ENCODE assay signal across 32 cellular contexts in genomic region chr17:44832821-44833220, GRCh38. TPM values are rescaled to one million over a fixed set of nuclear protein-coding genes. Genes with fewer than 3 reads are reported as not detected.
DNase-seq lines count a peak whose midpoint lies in the region; ATAC-seq and TF ChIP-seq lines count a peak whose summit lies in the region.
"Had no signal": no experiment of that assay in that cellular context is flagged by ENCODE, and none has a peak within 500 bp of the region (broad histone marks: within the 10 kb centered on the region; RNA-seq: fewer than 3 reads in every experiment).

No MANE protein-coding gene starts in this region.

- no peak overlapping the region for H3K4me3 Mint-ChIP-seq in WTC11
- H3K4me3 Mint-ChIP-seq: activated CD8-positive, alpha-beta memory T cell treated with anti-CD3 and anti-CD28 coated beads, Interleukin-2, amount 10 ng/mL, durations not matched to agents 7 days and 5 days; activated naive CD8-positive, alpha-beta T cell treated with anti-CD3 and anti-CD28 coated beads, Interleukin-2, amount 50 U/mL, for 24 hours; activated T-cell treated with anti-CD3 and anti-CD28 coated beads, Interleukin-2, amount 50 U/mL, for 72 hours; central memory CD8-positive, alpha-beta T cell; immature natural killer cell; T-helper 17 cell had no signal

- H3K4me1 Mint-ChIP-seq in WTC11: peaks cover 35% of the 10 kb centered on the region

- POLR2A ChIA-PET in WTC11 (lab: Charles Lee): no interaction called here

- H3K9me3 Mint-ChIP-seq in WTC11: no peaks in the 10 kb centered on the region
- H3K9me3 Mint-ChIP-seq: activated naive CD8-positive, alpha-beta T cell treated with anti-CD3 and anti-CD28 coated beads, Interleukin-2, amount 50 U/mL, for 24 hours; activated T-cell treated with anti-CD3 and anti-CD28 coated beads, Interleukin-2, amount 50 U/mL, for 72 hours; CD8-positive, alpha-beta memory T cell; central memory CD8-positive, alpha-beta T cell; immature natural killer cell had no signal

- peak; percentile 20 for TF ChIP-seq CTCF in AG09309 (IDR thresholded peaks at IDR 0.05; ENCODE audit: control insufficient read depth, insufficient read depth, low read depth, low read length, missing control alignments)
- no peak for TF ChIP-seq CTCF in WTC11 (IDR thresholded peaks at IDR 0.05)

- H3K36me3 Mint-ChIP-seq in WTC11: no peaks in the 10 kb centered on the region
- H3K36me3 Mint-ChIP-seq: immature natural killer cell had no signal

- CTCF ChIA-PET in WTC11 (lab: Charles Lee): interaction anchor here (1.4 to 3.2 kb wide), 3 partner anchors 12 to 57 kb away, joined by 9 to 25 read pairs (median 23); no protein-coding TSS in a partner anchor

- ATAC-seq in WTC11: no peak
- no peak for ATAC-seq in left colon
- ATAC-seq: activated CD4-positive, CD25-positive, alpha-beta regulatory T cell treated with anti-CD3 and anti-CD28 coated beads, Interleukin-2, amount 50 U/mL, for 24 hours; activated CD8-positive, alpha-beta memory T cell treated with anti-CD3 and anti-CD28 coated beads, Interleukin-2, amount 10 ng/mL, durations not matched to agents 7 days and 5 days; activated naive CD8-positive, alpha-beta T cell treated with anti-CD3 and anti-CD28 coated beads, Interleukin-2, amount 50 U/mL, for 24 hours; activated T-cell treated with anti-CD3 and anti-CD28 coated beads, Interleukin-2, amount 50 U/mL, for 72 hours; GM12878; left lobe of liver; PC-3; stimulated activated naive CD8-positive, alpha-beta T cell treated with anti-CD3 and anti-CD28 coated beads, Interleukin-15, Interleukin-2, amounts not matched to agents 100 U/mL and 50 U/mL, for 24 hours; T-helper 17 cell had no signal

- H3K4me3 ChIP-seq in AG09309 (ENCODE audit: control insufficient read depth, low read depth, low read length): no peak overlapping the region
- H3K4me3 ChIP-seq: dorsolateral prefrontal cortex, esophagus squamous epithelium, GM12878, hepatocyte, SK-N-MC had no signal

- intact Hi-C loops in posterior vena cava (cut with DNase I): no loop called here
- intact Hi-C loops in left colon (cut with DNase I, micrococcal nuclease): no loop called here

- DNase-seq in AG09309 (ENCODE audit: low read depth) (no peak), WTC11 (ENCODE audit: low spot score) (no peak), islet precursor cell (peak; percentile 76), posterior vena cava (ENCODE audit: low spot score) (peak; percentile 5), cerebellar nuclear complex (lab: John Stamatoyannopoulos, UW) (no peak), CD1c-positive myeloid dendritic cell (ENCODE audit: extremely low spot score) (no peak), left colon (no peak)
- no peak for DNase-seq in stimulated activated CD4-positive, alpha-beta T cell treated with anti-CD3 and anti-CD28 coated beads, Interleukin-4, amount 100 ng/mL, for 1 hour
- DNase-seq: activated CD4-positive, alpha-beta T cell treated with anti-CD3 and anti-CD28 coated beads, Interleukin-2, amount 50 U/mL, for 4 hours; activated CD8-positive, alpha-beta memory T cell treated with anti-CD3 and anti-CD28 coated beads, Interleukin-2, amount 10 ng/mL, durations not matched to agents 7 days and 5 days; activated naive CD8-positive, alpha-beta T cell treated with anti-CD3 and anti-CD28 coated beads, Interleukin-2, amount 50 U/mL, for 24 hours; activated T-cell treated with anti-CD3 and anti-CD28 coated beads, Interleukin-2, amount 50 U/mL, for 72 hours; CD8-positive, alpha-beta memory T cell; DMS 273 treated with DMSO at 0.1 percent for 48 hours; dorsolateral prefrontal cortex; esophagus squamous epithelium; immature natural killer cell; NCI-H1436 treated with DMSO at 0.1 percent for 48 hours; NCI-H226; NCI-H526 treated with DMSO at 0.1 percent for 48 hours; NK-92 treated with Interleukin-12 subunit alpha and Interleukin-12 subunit beta, amount 100 ng/mL, for 24 hours; PC-3; stimulated activated naive CD8-positive, alpha-beta T cell treated with anti-CD3 and anti-CD28 coated beads, Interleukin-15, Interleukin-2, amounts not matched to agents 100 U/mL and 50 U/mL, for 24 hours; T-helper 17 cell had no signal

- peaks cover 6% of the 10 kb centered on the region for H3K27me3 Mint-ChIP-seq in WTC11 (ENCODE audit: low read depth)

- H3K27ac Mint-ChIP-seq in WTC11: peak overlapping the region; percentile 51; the same call in 1 of the 2 replicates
- H3K27ac Mint-ChIP-seq: activated CD8-positive, alpha-beta memory T cell treated with anti-CD3 and anti-CD28 coated beads, Interleukin-2, amount 10 ng/mL, durations not matched to agents 7 days and 5 days; activated naive CD8-positive, alpha-beta T cell treated with anti-CD3 and anti-CD28 coated beads, Interleukin-2, amount 50 U/mL, for 24 hours; activated T-cell treated with anti-CD3 and anti-CD28 coated beads, Interleukin-2, amount 50 U/mL, for 72 hours; immature natural killer cell; T-helper 17 cell had no signal

TF ChIP-seq in WTC11, 78 proteins besides CTCF, POLR2A, EP300 and RAD21:
- TF ChIP-seq PREB (CRISPR knock-in tag; IDR thresholded peaks at IDR 0.05; ENCODE audit: borderline replicate concordance): no peak
- no peak for TF ChIP-seq CREB1 (CRISPR knock-in tag; IDR thresholded peaks at IDR 0.05)
- no peak for TF ChIP-seq ZBTB21 (CRISPR knock-in tag; IDR thresholded peaks at IDR 0.05; ENCODE audit: borderline replicate concordance)
- TF ChIP-seq ATF3 (CRISPR knock-in tag; conservative IDR thresholded peaks at IDR 0.05): no peak
- TF ChIP-seq GABPB1 (CRISPR knock-in tag; IDR thresholded peaks at IDR 0.05): no peak

RNA-seq across cellular contexts. Expression of gene GJC1, which starts 2.7 kb away (rescaled TPM):
- 102 to 107 TPM (median 104 TPM) in 3 replicates for total RNA-seq in WTC11 (2021)
- total RNA-seq in posterior vena cava: 10 to 100 TPM; 30.4 to 80.8 TPM
- 10 to 100 TPM in 1 of 2 donors, under 1 TPM in 1; 0.95 to 18.6 TPM for total RNA-seq in left colon
- total RNA-seq: T-helper 17 cell had no signal

RNA-seq across cellular contexts. Expression of gene HIGD1B, which starts 14.9 kb away (rescaled TPM):
- total RNA-seq in WTC11 (2021): not detected in 3 replicates
- total RNA-seq in posterior vena cava: 1 to 10 TPM; 1.8 to 1.9 TPM
- 1 to 10 TPM in 1 of 2 donors, not detected in 1; 1.3 TPM for total RNA-seq in left colon
- total RNA-seq: activated CD8-positive, alpha-beta memory T cell treated with anti-CD3 and anti-CD28 coated beads, Interleukin-2, amount 10 ng/mL, durations not matched to agents 7 days and 5 days; activated T-cell treated with anti-CD3 and anti-CD28 coated beads, Interleukin-2, amount 50 U/mL, for 72 hours; CD8-positive, alpha-beta memory T cell; GM12878; hepatocyte; HT1080; left lobe of liver; PC-3; pulmonary artery endothelial cell; T-helper 17 cell had no signal

Comparison
In these comparisons a context has a peak if more than half of its experiments do, and no peak if none do; other contexts are left out.
1. DNase-seq: peak in islet precursor cell (single experiment) and posterior vena cava (single experiment); none in AG09309 (single experiment), WTC11 (single experiment), cerebellar nuclear complex (0 of 2), CD1c-positive myeloid dendritic cell (single experiment), stimulated activated CD4-positive, alpha-beta T cell treated with anti-CD3 and anti-CD28 coated beads, Interleukin-4, amount 100 ng/mL, for 1 hour (single experiment) and left colon (0 of 2).